ENCODE assay signal across 9 cellular contexts in genomic region chr12:96986883-96987523, GRCh38.
DNase-seq lines count a peak whose midpoint lies in the region; ATAC-seq, FAIRE-seq and TF ChIP-seq lines count a peak whose summit lies in the region.
"Had no signal": no experiment of that assay in that cellular context is flagged by ENCODE, and none has a peak within 500 bp of the region (broad histone marks: within the 10 kb centered on the region; RNA-seq: fewer than 3 reads in every experiment).

No MANE protein-coding gene starts in this region.

- TF ChIP-seq EP300 in SK-N-SH (IDR thresholded peaks at IDR 0.05; ENCODE audit: borderline replicate concordance in 1 of 2, low read depth in 1 of 2, low read length in 1 of 2) (no peak), tibial nerve (IDR thresholded peaks at IDR 0.05) (no peak)

- 25% methylated on average over 2 of the region's 2 CpGs for WGBS in SK-N-SH (ENCODE audit: low lambda C conversion rate)
- 24 to 44% methylated on average over 2 of the region's 2 CpGs for WGBS in tibial nerve, 2 donors

- TF ChIP-seq POLR2A in tibial nerve (IDR thresholded peaks at IDR 0.05), result no peak

- H3K27me3 Mint-ChIP-seq in T-helper 17 cell, result peaks cover 44% of the 10 kb centered on the region

- H3K4me1 Mint-ChIP-seq in T-helper 17 cell, result peaks cover 9% of the 10 kb centered on the region

- peak; percentile 35 for DNase-seq in NCI-H2107 treated with DMSO at 0.1 percent for 48 hours (lab: John Stamatoyannopoulos, UW; ENCODE audit: unreplicated experiment)
- no peak for DNase-seq in NCI-H2107 (lab: John Stamatoyannopoulos, UW)
- DNase-seq in KBM-7, result peak; percentile 52
- DNase-seq in SK-N-SH, result peak; percentile 64
- DNase-seq in frontal cortex (ENCODE audit: low spot score in 2 of 2), result peak; percentile 38 to 53
- no peak for DNase-seq in tibial nerve (ENCODE audit: low spot score in 2 of 2)
- DNase-seq in T-helper 17 cell, result no peak

- POLR2A ChIA-PET in SK-N-SH (lab: Yijun Ruan, JAX), result no interaction called here

- H3K36me3 Mint-ChIP-seq in T-helper 17 cell (ENCODE audit: low read depth), result no peaks in the 10 kb centered on the region
- H3K36me3 Mint-ChIP-seq: CD4-positive, CD25-positive, alpha-beta regulatory T cell had no signal

- H2AFZ ChIP-seq in SK-N-SH (ENCODE audit: low read depth), result no peak overlapping the region

- CTCF ChIA-PET in SK-N-SH (lab: Yijun Ruan, JAX), result interaction anchor here (0.7 to 2.6 kb wide), 17 partner anchors 9 to 1411 kb away, joined by 3 to 18 read pairs (median 4); no protein-coding TSS in a partner anchor

- H3K4me3 ChIP-seq in SK-N-SH (ENCODE audit: low read depth in 2 of 2, low read length in 1 of 2), result no peak overlapping the region
- H3K4me3 ChIP-seq in tibial nerve, result no peak overlapping the region

- TF ChIP-seq CTCF in SK-N-SH (IDR thresholded peaks at IDR 0.05), result peak; percentile 67
- peak; percentile 21 to 42 (median 40) for TF ChIP-seq CTCF in tibial nerve (IDR thresholded peaks at IDR 0.05)

- H3K27ac Mint-ChIP-seq in T-helper 17 cell, result no peak overlapping the region
- H3K27ac Mint-ChIP-seq: CD4-positive, CD25-positive, alpha-beta regulatory T cell had no signal

- H3K9me2 ChIP-seq in SK-N-SH, result no peaks in the 10 kb centered on the region

- H3K4me3 Mint-ChIP-seq in T-helper 17 cell, result no peak overlapping the region

- no peaks in the 10 kb centered on the region for H3K79me2 ChIP-seq in SK-N-SH (ENCODE audit: insufficient read depth)

- H3K27ac ChIP-seq in SK-N-SH (ENCODE audit: low read depth in 2 of 2, low read length in 1 of 2), result no peak overlapping the region
- no peak overlapping the region for H3K27ac ChIP-seq in tibial nerve

- FAIRE-seq in frontal cortex (lab: Jason Lieb, UNC), result peak; percentile 96

- H3K36me3 ChIP-seq in SK-N-SH (replicated peaks in 1 of 2; ENCODE audit: control insufficient read depth in 1 of 2, insufficient read depth in 2 of 2, low read length in 1 of 2), result no peaks in the 10 kb centered on the region
- no peaks in the 10 kb centered on the region for H3K36me3 ChIP-seq in tibial nerve

- TF ChIP-seq RAD21 in SK-N-SH (IDR thresholded peaks at IDR 0.05; ENCODE audit: low read length), result peak; percentile 74

- H3K9me3 ChIP-seq in SK-N-SH (no peaks in the 10 kb centered on the region), tibial nerve (no peaks in the 10 kb centered on the region), T-helper 17 cell (ENCODE audit: control insufficient read depth, low read length, poor library complexity, severe bottlenecking) (no peaks in the 10 kb centered on the region)

- H3K4me1 ChIP-seq in SK-N-SH (ENCODE audit: control insufficient read depth in 1 of 2, insufficient read depth in 2 of 2, low read depth in 1 of 2, low read length in 1 of 2) (no peaks in the 10 kb centered on the region), tibial nerve (peaks cover 0 to 11% (median 0%) of the 10 kb centered on the region in 4 donors)

- in situ Hi-C loops in KBM-7 (cut with MboI; ENCODE audit: low pct_unique_long_range_greater_than_20kb, low sequenced_read_pairs), result no loop called here

- H3F3A ChIP-seq in SK-N-SH (replicated peaks; ENCODE audit: insufficient read depth), result no peaks in the 10 kb centered on the region

- H3K27me3 ChIP-seq in SK-N-SH (ENCODE audit: insufficient read depth) (no peaks in the 10 kb centered on the region), tibial nerve (no peaks in the 10 kb centered on the region)

- no peak overlapping the region for H3K4me2 ChIP-seq in SK-N-SH

- H4K20me1 ChIP-seq in SK-N-SH (ENCODE audit: insufficient read depth), result no peaks in the 10 kb centered on the region

- ATAC-seq in T-helper 17 cell (no peak), GM21390 (IDR thresholded peaks at IDR 0.05; ENCODE audit: unreplicated experiment) (no peak)

- H3K9ac ChIP-seq in SK-N-SH, result no peak overlapping the region

TF ChIP-seq in SK-N-SH, 30 proteins besides CTCF, POLR2A, EP300 and RAD21:
- TF ChIP-seq GABPA (IDR thresholded peaks at IDR 0.05; ENCODE audit: low read depth) (no peak), SMC3 (IDR thresholded peaks at IDR 0.05; ENCODE audit: low read depth, low read length) (peak; percentile 44)

Comparison
In these comparisons a context has a peak if more than half of its experiments do, and no peak if none do; other contexts are left out.
1. DNase-seq: peak in NCI-H2107 treated with DMSO at 0.1 percent for 48 hours (single experiment), KBM-7 (single experiment), SK-N-SH (single experiment) and frontal cortex (2 of 2); none in NCI-H2107 (single experiment), tibial nerve (0 of 2) and T-helper 17 cell (0 of 3).